In the genomic region with DNA sequence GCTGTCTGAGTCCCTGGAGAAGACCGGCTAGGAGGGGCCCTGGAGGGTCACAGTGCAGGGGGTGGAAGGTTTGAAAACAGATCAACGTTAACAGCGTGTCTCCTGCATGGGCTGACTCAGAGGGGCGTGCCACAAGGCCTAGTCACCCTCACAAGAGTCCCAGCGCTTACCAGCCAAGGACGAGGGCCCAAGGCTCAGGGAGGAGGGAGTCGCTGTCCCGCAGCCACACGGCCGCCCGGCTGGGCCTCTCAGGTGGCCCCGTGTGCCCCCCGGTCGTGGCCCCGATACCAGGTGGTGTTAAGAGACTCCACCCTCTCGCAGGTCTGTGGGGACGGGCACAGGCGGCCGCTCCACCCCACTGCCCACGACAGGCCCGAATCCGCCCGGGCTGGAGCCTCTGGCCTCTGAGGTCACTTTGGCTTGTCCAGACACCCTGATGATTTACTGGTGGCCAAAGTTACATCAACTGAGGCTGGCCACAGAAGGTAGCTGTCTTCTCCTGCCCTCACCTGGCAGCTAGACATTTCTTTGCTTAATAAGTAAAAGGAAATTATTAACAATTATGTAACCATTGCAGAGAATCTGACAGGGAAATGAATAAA, we compare ENCODE assay signal across 16 cellular contexts. TPM values are rescaled to one million over a fixed set of nuclear protein-coding genes. Genes with fewer than 3 reads are reported as not detected.
DNase-seq lines count a peak whose midpoint lies in the region; ATAC-seq, FAIRE-seq and TF ChIP-seq lines count a peak whose summit lies in the region.
"Had no signal": no experiment of that assay in that cellular context is flagged by ENCODE, and none has a peak within 500 bp of the region (broad histone marks: within the 10 kb centered on the region; RNA-seq: fewer than 3 reads in every experiment).

No MANE protein-coding gene starts in this region.

- POLR2A ChIA-PET in IMR-90 (lab: Charles Lee; ENCODE audit: unreplicated experiment), result no interaction called here
- POLR2A ChIA-PET in H1 (lab: Charles Lee; ENCODE audit: partially characterized antibody), result interaction anchor here (0.7 kb wide), 1 partner anchor 652 kb away, joined by 3 read pairs; no protein-coding TSS in a partner anchor

- H3K56ac ChIP-seq in IMR-90 (ENCODE audit: extremely low read depth, insufficient read depth, low read length) (no peak overlapping the region), H1 (replicated peaks; ENCODE audit: insufficient read length, low read depth, low read length) (no peak overlapping the region)

- H3K4me1 ChIP-seq in IMR-90 (ENCODE audit: control insufficient read depth, insufficient read depth, low read length), result peaks cover 52% of the 10 kb centered on the region
- no peaks in the 10 kb centered on the region; a peak in 2 of 7 replicates for H3K4me1 ChIP-seq in H1 (replicated peaks in 1 of 4; ENCODE audit: control insufficient read depth in 3 of 4, insufficient read depth in 4 of 4, low read length in 3 of 4)
- H3K4me1 ChIP-seq in mucosa of descending colon (ENCODE audit: low read depth), result no peaks in the 10 kb centered on the region
- H3K4me1 ChIP-seq: BE2C had no signal

- H2BK20ac ChIP-seq in IMR-90 (ENCODE audit: low read depth, low read length) (peak overlapping the region; percentile 75), H1 (ENCODE audit: low read length) (no peak overlapping the region)

- dilution Hi-C loops in IMR-90 (cut with HindIII; ENCODE audit: low sequenced_read_pairs, unreplicated experiment), result no loop called here

- no peak for TF ChIP-seq CTCF in AG10803 (conservative IDR thresholded peaks at IDR 0.05; ENCODE audit: low read length)
- no peak for TF ChIP-seq CTCF in IMR-90 (conservative IDR thresholded peaks at IDR 0.05; ENCODE audit: low read depth, low read length)
- no peak for TF ChIP-seq CTCF in H1 (IDR thresholded peaks at IDR 0.05; ENCODE audit: control extremely low read depth in 1 of 3, insufficient read depth in 1 of 3, low read depth in 1 of 3, low read length in 3 of 3)
- TF ChIP-seq CTCF in mucosa of descending colon (IDR thresholded peaks at IDR 0.05), result no peak

- H2AK5ac ChIP-seq in IMR-90 (ENCODE audit: low read depth, low read length) (peak overlapping the region; percentile 91), H1 (ENCODE audit: low read depth, low read length) (no peak overlapping the region)

- peaks cover 26 to 62% of the 10 kb centered on the region in 2 experiments; a peak in 3 of 4 replicates for H3K79me1 ChIP-seq in IMR-90 (ENCODE audit: low read depth in 1 of 2, low read length in 2 of 2)
- peaks cover 6% of the 10 kb centered on the region for H3K79me1 ChIP-seq in H1 (ENCODE audit: low read depth, low read length)

- H3K9me3 ChIP-seq in IMR-90 (ENCODE audit: control insufficient read depth, insufficient read depth, low read length) (no peaks in the 10 kb centered on the region), H1 (ENCODE audit: insufficient read depth in 2 of 2, low read depth in 1 of 2, low read length in 1 of 2) (no peaks in the 10 kb centered on the region), mucosa of descending colon (no peaks in the 10 kb centered on the region)
- H3K9me3 ChIP-seq: BE2C, neutrophil had no signal

- DNase-seq in AG10803 (ENCODE audit: low read depth) (peak; percentile 44), IMR-90 (peak; percentile 72), H1 (ENCODE audit: low read depth in 1 of 2, low spot score in 2 of 2) (no peak), mucosa of descending colon (no peak), NCI-H2107 treated with DMSO at 0.1 percent for 48 hours (lab: John Stamatoyannopoulos, UW; ENCODE audit: unreplicated experiment) (no peak), activated gamma-delta T cell treated with Interleukin-2 at 50 U/mL for 16 hours (no peak), putamen (ENCODE audit: low spot score) (no peak)
- DNase-seq: activated naive CD4-positive, alpha-beta T cell treated with anti-CD3 and anti-CD28 coated beads, Interleukin-2, amount 50 U/mL, for 16 hours; BE2C; DND-41; NCI-H2029; trophoblast cell had no signal

- H3K9ac ChIP-seq in IMR-90 (ENCODE audit: low read depth, low read length), result no peak overlapping the region
- no peak overlapping the region for H3K9ac ChIP-seq in H1 (replicated peaks in 1 of 4; ENCODE audit: extremely low read depth in 1 of 4, low read depth in 3 of 4, low read length in 3 of 4)

- CTCF ChIA-PET in IMR-90 (lab: Yijun Ruan, JAX), result no interaction called here
- CTCF ChIA-PET in H1 (lab: Charles Lee; ENCODE audit: partially characterized antibody), result no interaction called here

- H2AFZ ChIP-seq in IMR-90 (replicated peaks; ENCODE audit: low read length, poor library complexity) (peak overlapping the region; percentile 59), H1 (ENCODE audit: low read length) (no peak overlapping the region)

- TF ChIP-seq RAD21 in IMR-90 (IDR thresholded peaks at IDR 0.05; ENCODE audit: low read length) (no peak), H1 (IDR thresholded peaks at IDR 0.05 in 1 of 2, conservative IDR thresholded peaks at IDR 0.05 in 1 of 2; ENCODE audit: low read depth in 2 of 2, low read length in 2 of 2) (no peak)

- no peak overlapping the region for H3K4me2 ChIP-seq in IMR-90 (ENCODE audit: low read depth, low read length)
- no peak overlapping the region for H3K4me2 ChIP-seq in H1 (ENCODE audit: insufficient read depth in 1 of 2, low read depth in 2 of 2, low read length in 2 of 2)

- no peak for TF ChIP-seq POLR2A in IMR-90 (IDR thresholded peaks at IDR 0.05; ENCODE audit: low read depth, low read length)
- no peak for TF ChIP-seq POLR2A in H1 (IDR thresholded peaks at IDR 0.05; ENCODE audit: control extremely low read depth in 1 of 2, low read depth in 2 of 2, low read length in 2 of 2)

- peak overlapping the region; percentile 95 for H2AK9ac ChIP-seq in IMR-90 (replicated peaks; ENCODE audit: low read depth, low read length, poor library complexity)

- H4K8ac ChIP-seq in IMR-90 (ENCODE audit: low read depth in 2 of 2, low read length in 2 of 2) (peak overlapping the region; percentile 69 to 81; a peak in 2 of 4 replicates), H1 (ENCODE audit: extremely low read depth, insufficient read depth, low read length) (peak overlapping the region; percentile 89; the same call in 1 of the 2 replicates)

- peak overlapping the region; percentile 44; the same call in 1 of the 3 replicates for H2BK15ac ChIP-seq in IMR-90 (ENCODE audit: low read depth, low read length)
- H2BK15ac ChIP-seq in H1 (ENCODE audit: low read length), result no peak overlapping the region

- H3K18ac ChIP-seq in IMR-90 (ENCODE audit: low read depth, low read length) (peak overlapping the region; percentile 83), H1 (ENCODE audit: extremely low read depth, low read length) (no peak overlapping the region)

- H3K23ac ChIP-seq in IMR-90 (ENCODE audit: low read depth, low read length) (peak overlapping the region; percentile 23; the same call in 1 of the 2 replicates), H1 (ENCODE audit: insufficient read length) (no peak overlapping the region)

- TF ChIP-seq EP300 in H1 (IDR thresholded peaks at IDR 0.05; ENCODE audit: borderline replicate concordance in 1 of 2, low read depth in 2 of 2, low read length in 2 of 2), result no peak

- peaks cover 30% of the 10 kb centered on the region for H3K9me1 ChIP-seq in IMR-90 (ENCODE audit: insufficient read depth, low read length)

- H4K5ac ChIP-seq in IMR-90 (ENCODE audit: low read depth, low read length) (peak overlapping the region; percentile 50), H1 (ENCODE audit: insufficient read length, low read depth, low read length) (no peak overlapping the region)

- H2BK120ac ChIP-seq in IMR-90 (ENCODE audit: low read depth, low read length), result peak overlapping the region; percentile 86
- H2BK120ac ChIP-seq in H1 (replicated peaks; ENCODE audit: low read depth, low read length), result no peak overlapping the region

- BruUV-seq in IMR-90 (replicated peaks; lab: Mats Ljungman, UMichigan), result no TSS peak

- FAIRE-seq in H1 (lab: Jason Lieb, UNC), result no peak
- FAIRE-seq: endothelial cell of umbilical vein had no signal

- peaks cover 16% of the 10 kb centered on the region for H4K20me1 ChIP-seq in IMR-90 (ENCODE audit: insufficient read depth, low read length)
- peaks cover 0 to 5% of the 10 kb centered on the region in 2 experiments for H4K20me1 ChIP-seq in H1 (replicated peaks in 1 of 2; ENCODE audit: control insufficient read depth in 1 of 2, insufficient read depth in 2 of 2, low read length in 2 of 2)

- no peaks in the 10 kb centered on the region for H3K27me3 ChIP-seq in IMR-90 (ENCODE audit: control insufficient read depth, insufficient read depth, low read length)
- H3K27me3 ChIP-seq in H1 (replicated peaks in 1 of 4; ENCODE audit: control insufficient read depth in 3 of 4, extremely low read depth in 1 of 4, insufficient read depth in 3 of 4, low read length in 3 of 4), result no peaks in the 10 kb centered on the region
- H3K27me3 ChIP-seq: BE2C, neutrophil had no signal

- no peaks in the 10 kb centered on the region for H3K79me2 ChIP-seq in H1 (ENCODE audit: control insufficient read depth in 1 of 2, insufficient read depth in 2 of 2, low read length in 2 of 2)

- H3K4me3 ChIP-seq in AG10803 (ENCODE audit: low read length) (no peak overlapping the region), IMR-90 (ENCODE audit: insufficient read depth, low read depth, low read length) (no peak overlapping the region), H1 (ENCODE audit: extremely low read depth in 1 of 4, insufficient read depth in 2 of 4, low read depth in 3 of 4, low read length in 4 of 4) (no peak overlapping the region), mucosa of descending colon (no peak overlapping the region)
- H3K4me3 ChIP-seq: SK-N-MC had no signal

- H2BK12ac ChIP-seq in H1 (ENCODE audit: low read depth, low read length), result no peak overlapping the region

- peak; percentile 22; the same call in 1 of the 2 replicates for ATAC-seq in IMR-90 (ENCODE audit: low read depth)
- peak; percentile 25 for ATAC-seq in mucosa of descending colon
- no peak for ATAC-seq in GM19463 (IDR thresholded peaks at IDR 0.05; ENCODE audit: unreplicated experiment)

- WGBS in IMR-90 (ENCODE audit: extremely low coverage in 2 of 2, insufficient read length in 1 of 2), 2 experiments, result 82% methylated on average over 18 of the region's 23 CpGs; no CpG with 5 or more reads in 1 of the 2 experiments
- 89% methylated on average over 20 of the region's 23 CpGs; no CpG with 5 or more reads in 1 of the 2 experiments for WGBS in H1 (ENCODE audit: extremely low coverage in 1 of 2, insufficient coverage in 1 of 2, insufficient read length in 1 of 2, insufficient replicate concordance in 2 of 2, low coverage in 1 of 2, low lambda C conversion rate in 2 of 2, missing lambda C conversion rate in 1 of 2), 2 experiments

- H3K14ac ChIP-seq in IMR-90 (replicated peaks; ENCODE audit: low read depth, low read length), result peak overlapping the region; percentile 90
- H3K14ac ChIP-seq in H1 (ENCODE audit: insufficient read length), result no peak overlapping the region

- in situ Hi-C loops in IMR-90 (cut with MboI; ENCODE audit: low sequenced_read_pairs), result no loop called here

- H3K27ac ChIP-seq in IMR-90 (ENCODE audit: insufficient read depth, low read length) (peak overlapping the region; percentile 74), H1 (ENCODE audit: low read depth, low read length) (no peak overlapping the region; the same call in 1 of the 2 replicates)
- H3K27ac ChIP-seq: neutrophil, SK-N-MC had no signal

- peak overlapping the region; percentile 88 for H4K91ac ChIP-seq in IMR-90 (ENCODE audit: insufficient read depth, low read depth, low read length)
- no peak overlapping the region for H4K91ac ChIP-seq in H1 (replicated peaks; ENCODE audit: insufficient read length, low read length)

- intact Hi-C loops in IMR-90 (cut with micrococcal nuclease), result no loop called here
- intact Hi-C loops in mucosa of descending colon (cut with DNase I, micrococcal nuclease), result no loop called here

- H3K4ac ChIP-seq in IMR-90 (ENCODE audit: low read depth, low read length) (peak overlapping the region; percentile 87), H1 (replicated peaks; ENCODE audit: insufficient read length, low read depth, low read length) (no peak overlapping the region)

- H3K23me2 ChIP-seq in H1 (ENCODE audit: low read depth, low read length), result no peaks in the 10 kb centered on the region

- H3K36me3 ChIP-seq in IMR-90 (ENCODE audit: control insufficient read depth, insufficient read depth, low read length) (peaks cover 29% of the 10 kb centered on the region), H1 (ENCODE audit: control insufficient read depth in 2 of 4, insufficient read depth in 4 of 4, low read length in 3 of 4) (peaks cover 0 to 2% (median 0%) of the 10 kb centered on the region in 4 experiments; a peak in 1 of 8 replicates), mucosa of descending colon (ENCODE audit: low read depth) (no peaks in the 10 kb centered on the region)
- H3K36me3 ChIP-seq: BE2C, neutrophil had no signal

- H2BK5ac ChIP-seq in IMR-90 (ENCODE audit: low read depth, low read length, poor library complexity, severe bottlenecking) (peak overlapping the region; percentile 77), H1 (ENCODE audit: low read depth, low read length) (no peak overlapping the region)

RNA-seq across cellular contexts. Expression of a gene that starts 34.0 kb away (rescaled TPM):
- total RNA-seq in IMR-90 (2012; rRNA removed) (7.7 and 8.9 TPM in 2 replicates), mucosa of descending colon (10 to 100 TPM; 20.7 to 47.7 (median 26.5) TPM)
- polyA plus RNA-seq in IMR-90 (2012; rRNA removed) (36.6 and 38.2 TPM in 2 replicates), H1 (2011; rRNA removed) (9.5 and 13.9 TPM in 2 replicates)
- polyA plus RNA-seq in IMR-90 (2012; cell fraction: cytosol; rRNA removed), result 36.5 and 56.4 TPM in 2 replicates
- 38.9 and 55.0 TPM in 2 replicates for polyA plus RNA-seq in IMR-90 (2012; cell fraction: nucleus; rRNA removed; ENCODE audit: low replicate concordance)
- total RNA-seq in H1 (2021; fragmentation: NEBNext Ultra II Directional; extraction: Animal tissue kit (Norgen Biotek cat#: 25700)), result 34.7 and 34.8 TPM in 2 replicates
- 10.7 TPM for polyA plus RNA-seq in H1 (2011; cell fraction: cytosol; rRNA removed)
- polyA plus RNA-seq in H1 (2011; cell fraction: nucleus; rRNA removed), result 21.4 TPM
- polyA plus RNA-seq in H1 (2012, experiment 1 of 2), result 18.4 to 23.9 TPM (median 19.5 TPM) in 4 replicates
- polyA plus RNA-seq in H1 (2012, experiment 2 of 2), result 17.9 TPM
- 21.3 TPM for polyA plus RNA-seq in H1 (2013, experiment 1 of 2)
- 21.1 TPM for polyA plus RNA-seq in H1 (2013, experiment 2 of 2)
- 8.9 and 10.4 TPM in 2 replicates for polyA minus RNA-seq in H1 (2011; rRNA and poly(A)+ RNA removed)
- polyA minus RNA-seq in H1 (2011; cell fraction: cytosol; rRNA and poly(A)+ RNA removed), result 17.1 TPM
- 21.8 TPM for polyA minus RNA-seq in H1 (2011; cell fraction: nucleus; rRNA and poly(A)+ RNA removed)

Comparison
In these comparisons a context has a peak if more than half of its experiments do, and no peak if none do; other contexts are left out.
1. DNase-seq: peak in AG10803 (single experiment) and IMR-90 (single experiment); none in H1 (0 of 2), mucosa of descending colon (0 of 3), NCI-H2107 treated with DMSO at 0.1 percent for 48 hours (single experiment), activated gamma-delta T cell treated with Interleukin-2 at 50 U/mL for 16 hours (single experiment) and putamen (single experiment).